1 cellular context compared by ENCODE assay signal in genomic region chr19:35265126-35265995, GRCh38.
TF ChIP-seq lines count a peak whose summit lies in the region.

No MANE protein-coding gene starts in this region.

TF ChIP-seq in GM12878, 131 proteins besides CTCF, POLR2A, EP300 and RAD21:
- TF ChIP-seq CHD1 (IDR thresholded peaks at IDR 0.05; ENCODE audit: low read depth, low read length) = no peak
- TF ChIP-seq NFIC (IDR thresholded peaks at IDR 0.05; ENCODE audit: low read depth, low read length) = no peak
- no peak for TF ChIP-seq REST (IDR thresholded peaks at IDR 0.05; ENCODE audit: low read depth, low read length)
- no peak for TF ChIP-seq SREBF2 (IDR thresholded peaks at IDR 0.05; ENCODE audit: low read length)
- TF ChIP-seq E2F4 (IDR thresholded peaks at IDR 0.05; ENCODE audit: low read depth, low read length) = no peak
- TF ChIP-seq PAX8 (IDR thresholded peaks at IDR 0.05) = no peak
- TF ChIP-seq YBX1 (IDR thresholded peaks at IDR 0.05) = no peak
- TF ChIP-seq RBBP5 (conservative IDR thresholded peaks at IDR 0.05) = no peak
- TF ChIP-seq NFYA (IDR thresholded peaks at IDR 0.05; ENCODE audit: borderline replicate concordance, low read depth, low read length) = no peak
- no peak for TF ChIP-seq MTA3 (IDR thresholded peaks at IDR 0.05; ENCODE audit: borderline replicate concordance, low read length)
- no peak for TF ChIP-seq TBL1XR1 (IDR thresholded peaks at IDR 0.05; ENCODE audit: low read depth, low read length)
- TF ChIP-seq USF2 (IDR thresholded peaks at IDR 0.05; ENCODE audit: borderline replicate concordance, low read depth, low read length) = no peak
- no peak for TF ChIP-seq EED (IDR thresholded peaks at IDR 0.05; ENCODE audit: low read depth)
- no peak for TF ChIP-seq RCOR1 (conservative IDR thresholded peaks at IDR 0.05; ENCODE audit: low read depth, low read length)
- TF ChIP-seq KLF5 (IDR thresholded peaks at IDR 0.05; ENCODE audit: partially characterized antibody) = no peak
- no peak for TF ChIP-seq EZH2 (IDR thresholded peaks at IDR 0.05; ENCODE audit: borderline replicate concordance, control insufficient read depth, low read depth, low read length)
- no peak for TF ChIP-seq JUNB (IDR thresholded peaks at IDR 0.05)
- no peak for TF ChIP-seq POU2F2 (IDR thresholded peaks at IDR 0.05; ENCODE audit: borderline replicate concordance, low read depth, low read length)
- TF ChIP-seq MXI1 (IDR thresholded peaks at IDR 0.05; ENCODE audit: low read depth, low read length) = no peak
TF ChIP-seq in GM12878: peak in this region for 0.
